Comparison of ENCODE assay signal across 10 cellular contexts in the genomic region with DNA sequence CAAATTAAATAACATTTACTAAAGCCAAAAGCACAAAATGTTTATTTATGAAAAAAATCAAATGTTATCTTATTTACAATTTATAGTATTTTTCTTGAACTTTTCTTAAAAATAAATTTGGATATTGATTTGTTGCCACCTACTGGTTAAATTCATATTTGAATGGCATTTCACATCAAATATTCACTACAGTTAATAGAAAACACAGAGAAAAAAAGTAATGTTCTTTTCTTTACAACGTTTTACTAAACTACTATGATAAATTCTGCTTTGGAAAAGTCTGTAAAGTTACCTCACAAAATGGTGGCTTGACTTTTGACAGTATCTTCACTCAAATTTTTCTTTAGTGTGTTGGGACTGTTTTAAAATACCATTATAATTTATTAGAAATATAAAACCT. TPM values are rescaled to one million over a fixed set of nuclear protein-coding genes. Genes with fewer than 3 reads are reported as not detected.
DNase-seq lines count a peak whose midpoint lies in the region; ATAC-seq and TF ChIP-seq lines count a peak whose summit lies in the region.
"Had no signal": no experiment of that assay in that cellular context is flagged by ENCODE, and none has a peak within 500 bp of the region (broad histone marks: within the 10 kb centered on the region; RNA-seq: fewer than 3 reads in every experiment).

No MANE protein-coding gene starts in this region.

- H3K4me1 ChIP-seq in CD8-positive, alpha-beta T cell (ENCODE audit: insufficient read depth, low read length) = no peaks in the 10 kb centered on the region
- no peaks in the 10 kb centered on the region for H3K4me1 ChIP-seq in neural progenitor cell

- no peaks in the 10 kb centered on the region for H3K36me3 Mint-ChIP-seq in CD8-positive, alpha-beta T cell
- H3K36me3 Mint-ChIP-seq in chondrocyte (ENCODE audit: low read depth) = no peaks in the 10 kb centered on the region
- peaks cover 2% of the 10 kb centered on the region for H3K36me3 Mint-ChIP-seq in neural progenitor cell

- H3K4me1 Mint-ChIP-seq in CD8-positive, alpha-beta T cell (ENCODE audit: low read depth) = peaks cover 26% of the 10 kb centered on the region
- peaks cover 36% of the 10 kb centered on the region for H3K4me1 Mint-ChIP-seq in chondrocyte (ENCODE audit: low read depth)
- peaks cover 6% of the 10 kb centered on the region for H3K4me1 Mint-ChIP-seq in neural progenitor cell

- no peak overlapping the region for H3K27ac Mint-ChIP-seq in CD8-positive, alpha-beta T cell
- H3K27ac Mint-ChIP-seq in chondrocyte (ENCODE audit: unreplicated experiment) (no peak overlapping the region), neural progenitor cell (no peak overlapping the region)

- peaks cover 71% of the 10 kb centered on the region for H3K79me2 ChIP-seq in neural progenitor cell (ENCODE audit: low read depth)

- H3F3A ChIP-seq in neural progenitor cell (ENCODE audit: low read depth) = peaks cover 16% of the 10 kb centered on the region

- no peaks in the 10 kb centered on the region for H3K27me3 Mint-ChIP-seq in CD8-positive, alpha-beta T cell (ENCODE audit: low read depth)
- H3K27me3 Mint-ChIP-seq in chondrocyte (ENCODE audit: low read depth) = no peaks in the 10 kb centered on the region
- H3K27me3 Mint-ChIP-seq in neural progenitor cell (ENCODE audit: insufficient read depth, low read depth) = no peaks in the 10 kb centered on the region

- TF ChIP-seq CTCF in CD8-positive, alpha-beta T cell (IDR thresholded peaks at IDR 0.05) = peak; percentile 84
- peak; percentile 55 for TF ChIP-seq CTCF in LNCAP (IDR thresholded peaks at IDR 0.05)
- TF ChIP-seq CTCF in chondrocyte (IDR thresholded peaks at IDR 0.05) = peak; percentile 84
- TF ChIP-seq CTCF in neural progenitor cell (IDR thresholded peaks at IDR 0.05) = peak; percentile 28

- no peaks in the 10 kb centered on the region for H3K9me3 Mint-ChIP-seq in CD8-positive, alpha-beta T cell
- H3K9me3 Mint-ChIP-seq in chondrocyte (ENCODE audit: low read depth) (no peaks in the 10 kb centered on the region), neural progenitor cell (no peaks in the 10 kb centered on the region)

- CTCF ChIA-PET in CD8-positive, alpha-beta T cell (lab: Charles Lee) = interaction anchor here (0.7 to 1.0 kb wide), 2 partner anchors 16 to 67 kb away, joined by 3 read pairs; no protein-coding TSS in a partner anchor

- DNase-seq in CD8-positive, alpha-beta T cell = no peak
- DNase-seq in chondrocyte (ENCODE audit: low spot score) = no peak
- DNase-seq in neural progenitor cell (ENCODE audit: low spot score) = no peak
- no peak for DNase-seq in NCI-H774 (lab: John Stamatoyannopoulos, UW)
- DNase-seq in NCI-H446 treated with DMSO at 0.1 percent for 48 hours (lab: John Stamatoyannopoulos, UW) = no peak
- DNase-seq: activated gamma-delta T cell had no signal

- intact Hi-C loops in CD8-positive, alpha-beta T cell (cut with DNase I, micrococcal nuclease) = loop anchor here (1.0 to 10.0 kb wide), 12 partner anchors 17 to 414 kb away; partner anchors contain the start of gene SRPK2 (in 1 of the 2)

- H3K4me3 ChIP-seq in CD8-positive, alpha-beta T cell (ENCODE audit: low read depth, low read length) = no peak overlapping the region
- no peak overlapping the region for H3K4me3 ChIP-seq in neural progenitor cell

- H3K4me2 ChIP-seq in neural progenitor cell = no peak overlapping the region

- H3K9me3 ChIP-seq in CD8-positive, alpha-beta T cell (ENCODE audit: low read length) = no peaks in the 10 kb centered on the region
- H3K9me3 ChIP-seq in neural progenitor cell (ENCODE audit: low read depth) = no peaks in the 10 kb centered on the region

- no peaks in the 10 kb centered on the region for H3K27me3 ChIP-seq in CD8-positive, alpha-beta T cell (ENCODE audit: insufficient read depth, low read length)
- no peaks in the 10 kb centered on the region for H3K27me3 ChIP-seq in neural progenitor cell

- no peaks in the 10 kb centered on the region for H3K36me3 ChIP-seq in CD8-positive, alpha-beta T cell (ENCODE audit: insufficient read depth, low read length)
- no peaks in the 10 kb centered on the region for H3K36me3 ChIP-seq in neural progenitor cell

- no peak overlapping the region for H3K27ac ChIP-seq in CD8-positive, alpha-beta T cell (ENCODE audit: low read depth, low read length)
- H3K27ac ChIP-seq in neural progenitor cell = no peak overlapping the region

- H2AFZ ChIP-seq in neural progenitor cell (replicated peaks) = no peak overlapping the region

- no peak overlapping the region for H3K4me3 Mint-ChIP-seq in CD8-positive, alpha-beta T cell
- H3K4me3 Mint-ChIP-seq in chondrocyte (ENCODE audit: unreplicated experiment) (no peak overlapping the region), neural progenitor cell (no peak overlapping the region)

- H4K20me1 ChIP-seq in neural progenitor cell (ENCODE audit: low read depth) = peaks cover 47% of the 10 kb centered on the region

- ATAC-seq in CD8-positive, alpha-beta T cell = no peak
- ATAC-seq in HG03565 (IDR thresholded peaks at IDR 0.05; ENCODE audit: unreplicated experiment) = no peak
- ATAC-seq in HG03354 (IDR thresholded peaks at IDR 0.05; ENCODE audit: poor library complexity, severe bottlenecking, unreplicated experiment) = no peak
- ATAC-seq: Panc1 had no signal

- H3K9ac ChIP-seq in neural progenitor cell = no peak overlapping the region

- POLR2A ChIA-PET in CD8-positive, alpha-beta T cell (lab: Charles Lee) = no interaction called here

RNA-seq across cellular contexts. Expression of gene SRPK2, which starts 52.7 kb away (rescaled TPM):
- 10 to 100 TPM; 29.2 to 29.7 TPM for total RNA-seq in CD8-positive, alpha-beta T cell
- total RNA-seq in chondrocyte (56.0 to 58.6 TPM (median 58.5 TPM) in 3 replicates), neural progenitor cell (ENCODE audit: low replicate concordance) (44.2 and 54.1 TPM in 2 replicates)

Comparison
In these comparisons a context has a peak if more than half of its experiments do, and no peak if none do; other contexts are left out.
1. CTCF ChIP-seq: peak in every context shown above with its lines; median percentile 84 in CD8-positive, alpha-beta T cell; 84 in chondrocyte; 55 in LNCAP; 28 in neural progenitor cell.